In genomic region chr13:47788844-47789243, GRCh38 we compare ENCODE assay signal across 1 cellular context.
TF ChIP-seq lines count a peak whose summit lies in the region.

No MANE protein-coding gene starts in this region.

TF ChIP-seq in GM23338, 12 proteins besides CTCF, POLR2A, EP300 and RAD21 (continued from another document):
- no peak for TF ChIP-seq ZNF462 (CRISPR knock-in tag; IDR thresholded peaks at IDR 0.05)
- no peak for TF ChIP-seq ZNF114 (CRISPR knock-in tag; IDR thresholded peaks at IDR 0.05)
- TF ChIP-seq STAT1 (IDR thresholded peaks at IDR 0.05; ENCODE audit: unreplicated experiment) = no peak
- no peak for TF ChIP-seq EZH2phosphoT487 (IDR thresholded peaks at IDR 0.05; ENCODE audit: unreplicated experiment)
- no peak for TF ChIP-seq REST (IDR thresholded peaks at IDR 0.05; ENCODE audit: unreplicated experiment)
- TF ChIP-seq ETS1 (IDR thresholded peaks at IDR 0.05) = no peak
- TF ChIP-seq POLR2AphosphoS5 (IDR thresholded peaks at IDR 0.05; ENCODE audit: low read depth) = no peak
- no peak for TF ChIP-seq EZH2 (IDR thresholded peaks at IDR 0.05; ENCODE audit: low read depth, unreplicated experiment)
- no peak for TF ChIP-seq CREB1 (CRISPR knock-in tag; IDR thresholded peaks at IDR 0.05; ENCODE audit: low read depth)
- TF ChIP-seq ZNF331 (CRISPR knock-in tag; IDR thresholded peaks at IDR 0.05; ENCODE audit: low read depth) = no peak
